Comparison of ENCODE assay signal across 9 cellular contexts in genomic region chr7:43639858-43640491, GRCh38. TPM values are rescaled to one million over a fixed set of nuclear protein-coding genes. Genes with fewer than 3 reads are reported as not detected.
A peak's percentile ranks its signal among the peaks of the same experiment; 100 is the strongest.
DNase-seq lines count a peak whose midpoint lies in the region; ATAC-seq and TF ChIP-seq lines count a peak whose summit lies in the region.
"Had no signal": no experiment of that assay in that cellular context is flagged by ENCODE, and none has a peak within 500 bp of the region (broad histone marks: within the 10 kb centered on the region; RNA-seq: fewer than 3 reads in every experiment).

No MANE protein-coding gene starts in this region.

- H3K36me3 ChIP-seq in PC-3 (ENCODE audit: low read depth, low read length) = peaks cover 61% of the 10 kb centered on the region

- POLR2A ChIA-PET in PC-3 (lab: Charles Lee; ENCODE audit: unreplicated experiment) = interaction anchor here (0.5 to 1.7 kb wide), 3 partner anchors 19 to 314 kb away, joined by 3 to 13 read pairs (median 4); partner anchors contain the start of gene STK17A

- H3K27ac Mint-ChIP-seq in natural killer cell = peak overlapping the region; percentile 91 to 95

- H2AFZ ChIP-seq in PC-3 (ENCODE audit: low read length) = no peak overlapping the region

- H3K4me3 Mint-ChIP-seq in natural killer cell = no peak overlapping the region

- no peak overlapping the region for H3K4me2 ChIP-seq in PC-3 (ENCODE audit: low read length)
- H3K4me2 ChIP-seq: KMS-11 had no signal

- peak; percentile 41 for ATAC-seq in PC-3
- ATAC-seq in natural killer cell = no peak
- ATAC-seq in HG03520 (IDR thresholded peaks at IDR 0.05; ENCODE audit: unreplicated experiment) = no peak
- ATAC-seq in GM18519 (IDR thresholded peaks at IDR 0.05; ENCODE audit: low FRiP score, unreplicated experiment) = no peak

- no peaks in the 10 kb centered on the region for H4K20me1 ChIP-seq in PC-3 (ENCODE audit: low read length)

- H3F3A ChIP-seq in PC-3 (ENCODE audit: low read length, unreplicated experiment) = peaks cover 9% of the 10 kb centered on the region

- no peaks in the 10 kb centered on the region for H3K9me3 ChIP-seq in PC-3 (ENCODE audit: low read length)

- H3K9me2 ChIP-seq in PC-3 (replicated peaks; ENCODE audit: low read length) = no peaks in the 10 kb centered on the region

- no peak overlapping the region for H3K9ac ChIP-seq in PC-3 (ENCODE audit: low read length)
- H3K9ac ChIP-seq: KMS-11 had no signal

- intact Hi-C loops in PC-3 (cut with micrococcal nuclease) (no loop called here), natural killer cell (cut with micrococcal nuclease) (no loop called here)

- DNase-seq in HT1080 (ENCODE audit: low read depth) (peak; percentile 69), PC-3 (peak; percentile 50), epithelial cell of esophagus (ENCODE audit: low read depth) (peak; percentile 56), natural killer cell (no peak), GM10266 (ENCODE audit: extremely low spot score) (no peak)
- no peak for DNase-seq in activated CD4-positive, alpha-beta T cell treated with anti-CD3 and anti-CD28 coated beads for 4 hours

- TF ChIP-seq CTCF in PC-3 (conservative IDR thresholded peaks at IDR 0.05; ENCODE audit: low read depth, low read length) (no peak), epithelial cell of esophagus (IDR thresholded peaks at IDR 0.05; ENCODE audit: insufficient read depth, low read depth, low read length, missing control alignments) (no peak), natural killer cell (IDR thresholded peaks at IDR 0.05) (no peak), GM10266 (IDR thresholded peaks at IDR 0.05; ENCODE audit: control insufficient read depth, insufficient read depth, low read depth, missing control alignments) (no peak)

- peaks cover 28% of the 10 kb centered on the region for H3K79me2 ChIP-seq in PC-3 (ENCODE audit: low read length)

- H3K36me3 Mint-ChIP-seq in natural killer cell = peaks cover 25% of the 10 kb centered on the region

- CTCF ChIA-PET in PC-3 (lab: Charles Lee) = interaction anchor here (1.2 to 1.4 kb wide), 2 partner anchors 57 to 60 kb away, joined by 4 to 11 read pairs; partner anchors contain the start of gene STK17A

- H3K27me3 Mint-ChIP-seq in natural killer cell (ENCODE audit: low read depth in 2 of 2) = no peaks in the 10 kb centered on the region

- H3K27me3 ChIP-seq in PC-3 (ENCODE audit: low read length) = no peaks in the 10 kb centered on the region

- peak overlapping the region; percentile 55 for H3K27ac ChIP-seq in PC-3 (ENCODE audit: low read length)
- H3K27ac ChIP-seq: KMS-11 had no signal

- no peak overlapping the region for H3K4me3 ChIP-seq in PC-3 (ENCODE audit: low read length)
- no peak overlapping the region for H3K4me3 ChIP-seq in epithelial cell of esophagus (ENCODE audit: low read length)

- H3K4me1 Mint-ChIP-seq in natural killer cell = peaks cover 83 to 86% of the 10 kb centered on the region in 2 donors

- no peaks in the 10 kb centered on the region for H3K9me3 Mint-ChIP-seq in natural killer cell

- peaks cover 27% of the 10 kb centered on the region for H3K4me1 ChIP-seq in PC-3 (ENCODE audit: insufficient read depth, low read length)

- BruUV-seq in PC-3 (replicated peaks; lab: Mats Ljungman, UMichigan) = no TSS peak

RNA-seq across cellular contexts. Expression of gene STK17A, which starts 57.1 kb away (rescaled TPM):
- 64.7 and 69.8 TPM in 2 replicates for total RNA-seq in HT1080 (2014; rRNA removed; shearing (Covaris generic))
- polyA plus RNA-seq in HT1080 (2015; cell fraction: cytosol; rRNA removed) = 94.6 and 110 TPM in 2 replicates
- polyA plus RNA-seq in HT1080 (2015; cell fraction: nucleus; rRNA removed) = 105 and 106 TPM in 2 replicates
- 75.4 and 82.5 TPM in 2 replicates for total RNA-seq in PC-3 (2014; rRNA removed)
- 100 to 1,000 TPM in 2 of 3 donors, 10 to 100 TPM in 1; 92.9 to 135 (median 111) TPM for total RNA-seq in natural killer cell

Comparison
In these comparisons a context has a peak if more than half of its experiments do, and no peak if none do; other contexts are left out.
1. DNase-seq: peak in HT1080 (single experiment), PC-3 (single experiment) and epithelial cell of esophagus (single experiment); none in natural killer cell (single experiment), GM10266 (single experiment) and activated CD4-positive, alpha-beta T cell treated with anti-CD3 and anti-CD28 coated beads for 4 hours (0 of 2).